In the genomic region with DNA sequence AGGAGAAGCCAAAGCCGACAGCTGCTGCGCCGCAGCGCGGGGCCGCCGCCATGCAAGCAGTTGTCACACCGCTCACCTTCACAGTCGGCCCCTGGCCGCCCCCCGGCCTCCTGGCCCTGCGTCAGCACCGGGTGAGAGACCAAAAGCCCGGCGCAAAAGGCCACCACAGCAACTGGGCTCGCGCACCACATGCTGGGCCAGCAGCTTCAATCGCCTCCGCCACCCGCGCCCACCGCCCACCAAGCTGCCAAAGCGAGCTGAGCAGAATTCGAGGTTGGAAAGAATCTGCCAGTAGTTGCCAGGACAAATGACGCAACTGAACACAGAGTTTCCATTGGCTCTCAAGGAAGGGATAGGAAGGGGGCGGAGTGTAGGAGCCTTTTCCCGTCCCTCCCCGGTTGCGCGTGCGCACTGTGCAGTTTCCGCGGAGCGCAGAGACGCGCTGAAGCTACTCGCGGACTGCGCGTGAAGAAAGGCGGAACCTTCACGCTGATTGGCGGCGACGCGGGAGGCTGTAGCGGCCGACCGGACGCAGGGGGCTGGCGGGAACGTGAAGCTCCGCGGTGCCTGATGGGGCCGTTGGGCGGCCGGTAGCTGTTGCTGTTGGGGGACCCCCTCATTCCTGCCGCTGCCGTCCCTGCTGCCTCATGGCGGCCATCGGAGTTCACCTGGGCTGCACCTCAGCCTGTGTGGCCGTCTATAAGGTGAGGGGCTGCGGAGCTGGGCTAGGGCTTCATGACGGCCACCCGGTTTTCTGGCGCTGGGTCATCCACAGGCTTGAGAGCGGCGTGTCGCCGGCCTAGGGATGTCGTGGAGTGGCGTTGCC, we compare ENCODE assay signal across 8 cellular contexts. TPM values are rescaled to one million over a fixed set of nuclear protein-coding genes. Genes with fewer than 3 reads are reported as not detected.
DNase-seq lines count a peak whose midpoint lies in the region; FAIRE-seq and TF ChIP-seq lines count a peak whose summit lies in the region.

TSS of gene CDNF (minus strand) at position 282 of the 826 bp plus-strand sequence. CDS start at position 191, 91 bp downstream.
TSS of gene HSPA14 (plus strand) at position 551 of the 826 bp plus-strand sequence. CDS start at position 648, 97 bp downstream.
TSS of gene MSANTD7 (plus strand) at position 551 of the 826 bp plus-strand sequence. CDS start 3,979 bp downstream, outside the sequence.

- H2AFZ ChIP-seq in neuronal stem cell (ENCODE audit: low read length): peak within 1 kb of the TSS; percentile 94

- H3K4me1 Mint-ChIP-seq in HFFc6 (ENCODE audit: low read depth): peaks cover 20% of the 10 kb centered on the region
- peaks cover 23% of the 10 kb centered on the region for H3K4me1 Mint-ChIP-seq in activated naive CD4-positive, alpha-beta T cell treated with anti-CD3 and anti-CD28 coated beads, Interleukin-2, amount 10 ng/mL, durations not matched to agents 7 days and 5 days

- H3K4me3 Mint-ChIP-seq in HFFc6: peak within 1 kb of the TSS; percentile 91
- peak within 1 kb of the TSS; percentile 91 for H3K4me3 Mint-ChIP-seq in activated naive CD4-positive, alpha-beta T cell treated with anti-CD3 and anti-CD28 coated beads, Interleukin-2, amount 10 ng/mL, durations not matched to agents 7 days and 5 days

- H3K9me3 ChIP-seq in SK-N-MC (ENCODE audit: low read depth, low read length) (no peaks in the 10 kb centered on the region), neuronal stem cell (replicated peaks in 1 of 2; ENCODE audit: control insufficient read depth in 2 of 2, insufficient read depth in 1 of 2, low read depth in 1 of 2, low read length in 2 of 2) (no peaks in the 10 kb centered on the region)

- H3K79me1 ChIP-seq in neuronal stem cell (ENCODE audit: low read depth, low read length): peaks cover 7% of the 10 kb centered on the region

- peak within 1 kb of the TSS; percentile 96 for H2BK5ac ChIP-seq in neuronal stem cell (ENCODE audit: low read length)

- peak within 1 kb of the TSS; percentile 99 for H3K18ac ChIP-seq in neuronal stem cell (ENCODE audit: low read length)

- H3K27me3 Mint-ChIP-seq in HFFc6 (ENCODE audit: insufficient read depth): no peaks in the 10 kb centered on the region
- no peaks in the 10 kb centered on the region for H3K27me3 Mint-ChIP-seq in activated naive CD4-positive, alpha-beta T cell treated with anti-CD3 and anti-CD28 coated beads, Interleukin-2, amount 10 ng/mL, durations not matched to agents 7 days and 5 days

- peak; percentile 77 for FAIRE-seq in frontal cortex (lab: Jason Lieb, UNC)

- H4K8ac ChIP-seq in neuronal stem cell (ENCODE audit: low read depth, low read length): no peak within 1 kb of the TSS

- peak within 1 kb of the TSS; percentile 98 for H3K14ac ChIP-seq in neuronal stem cell (ENCODE audit: low read length)

- peak; percentile 71 for TF ChIP-seq POLR2A in NB4 (IDR thresholded peaks at IDR 0.05; ENCODE audit: extremely low read depth, insufficient read length)

- H3K9ac ChIP-seq in SK-N-MC (ENCODE audit: insufficient read length) (peak within 1 kb of the TSS; percentile 85), neuronal stem cell (ENCODE audit: low read depth, low read length, poor library complexity) (peak within 1 kb of the TSS; percentile 95)

- peak within 1 kb of the TSS; percentile 56 for H2AK5ac ChIP-seq in neuronal stem cell (ENCODE audit: low read depth, low read length)

- no peak for TF ChIP-seq CTCF in HFFc6 (IDR thresholded peaks at IDR 0.05)
- TF ChIP-seq CTCF in NB4 (IDR thresholded peaks at IDR 0.05; ENCODE audit: low read depth, low read length): no peak

- H2BK15ac ChIP-seq in neuronal stem cell (ENCODE audit: low read length): peak within 1 kb of the TSS; percentile 70

- no peak within 1 kb of the TSS for H2BK12ac ChIP-seq in neuronal stem cell (ENCODE audit: low read length)

- peak within 1 kb of the TSS; percentile 68 for H3K4me2 ChIP-seq in neuronal stem cell (ENCODE audit: insufficient read depth, low read length, poor library complexity, severe bottlenecking)

- no peaks in the 10 kb centered on the region for H3K27me3 ChIP-seq in neuronal stem cell (ENCODE audit: control insufficient read depth in 3 of 3, insufficient read depth in 3 of 3, low read depth in 1 of 3, low read length in 3 of 3)

- no peak within 1 kb of the TSS for H3K4ac ChIP-seq in neuronal stem cell (ENCODE audit: low read length)

- H3K4me3 ChIP-seq in NB4 (ENCODE audit: low read depth, low read length) (peak within 1 kb of the TSS; percentile 83), SK-N-MC (peak within 1 kb of the TSS; percentile 83), neuronal stem cell (ENCODE audit: low read length in 2 of 2) (peak within 1 kb of the TSS; percentile 91 to 98)

- H3K23ac ChIP-seq in neuronal stem cell (ENCODE audit: low read depth, low read length, poor library complexity): peak within 1 kb of the TSS; percentile 12

- peak within 1 kb of the TSS; percentile 90 for H3K27ac Mint-ChIP-seq in HFFc6
- peak within 1 kb of the TSS; percentile 91 for H3K27ac Mint-ChIP-seq in activated naive CD4-positive, alpha-beta T cell treated with anti-CD3 and anti-CD28 coated beads, Interleukin-2, amount 10 ng/mL, durations not matched to agents 7 days and 5 days

- peaks cover 3 to 4% of the 10 kb centered on the region in 2 donors for H3K4me1 ChIP-seq in neuronal stem cell (ENCODE audit: control insufficient read depth in 2 of 2, insufficient read depth in 1 of 2, low read depth in 1 of 2, low read length in 2 of 2)

- no CpG with 5 or more reads among the region's 72 CpGs for WGBS in neuronal stem cell (ENCODE audit: extremely low coverage in 2 of 2, insufficient read length in 2 of 2, insufficient replicate concordance in 1 of 2), 2 donors

- peak within 1 kb of the TSS; percentile 68 for H4K91ac ChIP-seq in neuronal stem cell (ENCODE audit: low read depth, low read length, poor library complexity)

- peak within 1 kb of the TSS; percentile 16 for H2BK120ac ChIP-seq in neuronal stem cell (ENCODE audit: low read depth, low read length)

- H3K36me3 ChIP-seq in SK-N-MC (ENCODE audit: insufficient read depth, low read length): peaks cover 19% of the 10 kb centered on the region
- peaks cover 19 to 34% of the 10 kb centered on the region in 2 donors for H3K36me3 ChIP-seq in neuronal stem cell (replicated peaks in 1 of 2; ENCODE audit: control insufficient read depth in 2 of 2, insufficient read depth in 2 of 2, low read length in 2 of 2)

- H3K9me3 Mint-ChIP-seq in HFFc6: no peaks in the 10 kb centered on the region
- no peaks in the 10 kb centered on the region for H3K9me3 Mint-ChIP-seq in activated naive CD4-positive, alpha-beta T cell treated with anti-CD3 and anti-CD28 coated beads, Interleukin-2, amount 10 ng/mL, durations not matched to agents 7 days and 5 days

- CTCF ChIA-PET in activated naive CD4-positive, alpha-beta T cell treated with anti-CD3 and anti-CD28 coated beads, Interleukin-2, amount 10 ng/mL, durations not matched to agents 7 days and 5 days (lab: Charles Lee): interaction anchor here (0.7 to 2.6 kb wide), 13 partner anchors 10 to 339 kb away, joined by 3 to 10 read pairs (median 4); partner anchors contain the start of gene SUV39H2

- H3K27ac ChIP-seq in SK-N-MC (peak within 1 kb of the TSS; percentile 42; the same call in 1 of the 2 replicates), neuronal stem cell (replicated peaks; ENCODE audit: low read length) (peak within 1 kb of the TSS; percentile 86), substantia nigra (ENCODE audit: low read depth, low read length, poor library complexity, severe bottlenecking) (peak within 1 kb of the TSS; percentile 96)

- peak; percentile 94 for DNase-seq in GM04503 (ENCODE audit: low read depth)
- DNase-seq in HFFc6: peak; percentile 99
- DNase-seq in NB4 (ENCODE audit: low read depth): peak; percentile 97
- peak; percentile 82 for DNase-seq in SK-N-MC (ENCODE audit: low read depth, low spot score)
- peak; percentile 99 for DNase-seq in activated naive CD4-positive, alpha-beta T cell treated with anti-CD3 and anti-CD28 coated beads, Interleukin-2, amount 10 ng/mL, durations not matched to agents 7 days and 5 days
- peak; percentile 96 to 97 for DNase-seq in frontal cortex (ENCODE audit: low spot score in 2 of 2)
- DNase-seq in neuronal stem cell (ENCODE audit: low spot score): peak; percentile 100
- peak; percentile 87 to 99 (median 98) for DNase-seq in substantia nigra (lab: John Stamatoyannopoulos, UW)

- peaks cover 15% of the 10 kb centered on the region for H3K36me3 Mint-ChIP-seq in HFFc6 (ENCODE audit: low read depth)
- peaks cover 26% of the 10 kb centered on the region for H3K36me3 Mint-ChIP-seq in activated naive CD4-positive, alpha-beta T cell treated with anti-CD3 and anti-CD28 coated beads, Interleukin-2, amount 10 ng/mL, durations not matched to agents 7 days and 5 days

RNA-seq across cellular contexts. Expression of gene CDNF, which starts in this region (rescaled TPM):
- 1 to 10 TPM in 2 of 6 experiments, under 1 TPM in 4; 0.52 to 1.5 (median 0.97) TPM for total RNA-seq in HFFc6 (2021; fragmentation: NEBNext Ultra II Directional; extraction: Animal tissue kit (Norgen Biotek cat#: 25700))
- 0.82 TPM for total RNA-seq in frontal cortex
- 2.3 TPM for polyA plus RNA-seq in neuronal stem cell (2013, experiment 1 of 2)
- 2.4 TPM for polyA plus RNA-seq in neuronal stem cell (2013, experiment 2 of 2)

RNA-seq across cellular contexts. Expression of gene HSPA14, which starts in this region (rescaled TPM):
- total RNA-seq in HFFc6 (2021; fragmentation: NEBNext Ultra II Directional; extraction: Animal tissue kit (Norgen Biotek cat#: 25700)): 10 to 100 TPM; 10.7 to 13.7 (median 13.3) TPM
- 14.7 TPM for total RNA-seq in frontal cortex
- 21.3 TPM for polyA plus RNA-seq in neuronal stem cell (2013, experiment 1 of 2)
- 22.0 TPM for polyA plus RNA-seq in neuronal stem cell (2013, experiment 2 of 2)

RNA-seq across cellular contexts. Expression of gene MSANTD7, which starts in this region (rescaled TPM):
- total RNA-seq in HFFc6 (2021; fragmentation: NEBNext Ultra II Directional; extraction: Animal tissue kit (Norgen Biotek cat#: 25700)): 10 to 100 TPM; 11.0 to 14.5 (median 12.4) TPM
- 31.4 TPM for total RNA-seq in frontal cortex
- 12.1 TPM for polyA plus RNA-seq in neuronal stem cell (2013, experiment 1 of 2)
- 11.7 TPM for polyA plus RNA-seq in neuronal stem cell (2013, experiment 2 of 2)

Comparison
In these comparisons a context has a peak if more than half of its experiments do, and no peak if none do; other contexts are left out.
1. Peak in every context shown above with its lines: DNase-seq, H3K4me3 ChIP-seq and H3K27ac ChIP-seq.
2. H3K27ac ChIP-seq: peak in every context shown above with its lines; median percentile 96 in substantia nigra; 86 in neuronal stem cell; 42 in SK-N-MC.